Comparison of ENCODE assay signal across 19 cellular contexts in genomic region chr4:61461956-61462355, GRCh38.
A peak's percentile ranks its signal among the peaks of the same experiment; 100 is the strongest.
DNase-seq lines count a peak whose midpoint lies in the region; ATAC-seq and TF ChIP-seq lines count a peak whose summit lies in the region.
"Had no signal": no experiment of that assay in that cellular context is flagged by ENCODE, and none has a peak within 500 bp of the region (broad histone marks: within the 10 kb centered on the region; RNA-seq: fewer than 3 reads in every experiment).

No MANE protein-coding gene starts in this region.

- WGBS in aorta, 2 donors, result 50 to 54% methylated on average over 1 of the region's 1 CpG

- H3K27ac ChIP-seq in SK-N-MC, result peak overlapping the region; percentile 56; the same call in 1 of the 2 replicates
- peak overlapping the region; percentile 71 for H3K27ac ChIP-seq in foreskin keratinocyte
- no peak overlapping the region for H3K27ac ChIP-seq in aorta (ENCODE audit: low read depth in 1 of 2, low read length in 2 of 2)
- H3K27ac ChIP-seq: GM23248, KMS-11 had no signal

- no peaks in the 10 kb centered on the region for H3K9me3 Mint-ChIP-seq in Calu3 (ENCODE audit: low read depth, unreplicated experiment)

- H3K4me2 ChIP-seq in skeletal muscle satellite cell (ENCODE audit: low read length), result peak overlapping the region; percentile 53
- H3K4me2 ChIP-seq: KMS-11 had no signal

- H3K4me3 Mint-ChIP-seq in Calu3 (ENCODE audit: low read depth, unreplicated experiment), result no peak overlapping the region
- H3K4me3 Mint-ChIP-seq: B cell; CD4-positive, CD25-positive, alpha-beta regulatory T cell had no signal

- peaks cover 23% of the 10 kb centered on the region for H3K4me1 ChIP-seq in foreskin keratinocyte
- H3K4me1 ChIP-seq in skeletal muscle satellite cell (ENCODE audit: control insufficient read depth, insufficient read depth, low read length), result peaks cover 15% of the 10 kb centered on the region
- no peaks in the 10 kb centered on the region for H3K4me1 ChIP-seq in aorta (ENCODE audit: control insufficient read depth in 1 of 2, insufficient read depth in 2 of 2, low read length in 2 of 2)

- no peak overlapping the region for H3K4me3 ChIP-seq in SK-N-MC
- no peak overlapping the region for H3K4me3 ChIP-seq in skeletal muscle satellite cell (ENCODE audit: low read length)
- H3K4me3 ChIP-seq in aorta (ENCODE audit: low read length in 2 of 2), result no peak overlapping the region
- H3K4me3 ChIP-seq: GM23248 had no signal

- H3K9me3 ChIP-seq in SK-N-MC (ENCODE audit: low read depth, low read length), result no peaks in the 10 kb centered on the region
- H3K9me3 ChIP-seq in skeletal muscle satellite cell (replicated peaks; ENCODE audit: low read length), result no peaks in the 10 kb centered on the region
- H3K9me3 ChIP-seq in aorta (ENCODE audit: control insufficient read depth, low read length), result no peaks in the 10 kb centered on the region

- DNase-seq in Calu3 (no peak), SK-N-MC (ENCODE audit: low read depth, low spot score) (no peak), foreskin keratinocyte (no peak), aorta (no peak)
- no peak for DNase-seq in activated CD4-positive, alpha-beta T cell treated with anti-CD3 and anti-CD28 coated beads, Interleukin-2, amount 50 U/mL, for 4 hours
- DNase-seq: CD4-positive, CD25-positive, alpha-beta regulatory T cell; DND-41; GM23248; NCI-H1048; NCI-H1436 treated with DMSO at 0.1 percent for 48 hours; NCI-H2081 treated with DMSO at 0.1 percent for 48 hours; NCI-H510A; NCI-H774 had no signal

- no peak for TF ChIP-seq CTCF in Calu3 (IDR thresholded peaks at IDR 0.05; ENCODE audit: unreplicated experiment)
- TF ChIP-seq CTCF in foreskin keratinocyte (conservative IDR thresholded peaks at IDR 0.05), result no peak

- H3K27me3 Mint-ChIP-seq in Calu3 (ENCODE audit: unreplicated experiment), result no peaks in the 10 kb centered on the region
- H3K27me3 Mint-ChIP-seq: B cell; CD4-positive, CD25-positive, alpha-beta regulatory T cell had no signal

- BruUV-seq in Calu3 (replicated peaks; lab: Mats Ljungman, UMichigan), result no TSS peak

- ATAC-seq in foreskin keratinocyte (no peak), GM21515 (IDR thresholded peaks at IDR 0.05; ENCODE audit: unreplicated experiment) (no peak), aorta (ENCODE audit: low FRiP score) (no peak)
- ATAC-seq: HCT116, Right ventricle myocardium inferior had no signal

- H3K36me3 Mint-ChIP-seq in Calu3 (ENCODE audit: insufficient read depth, unreplicated experiment), result no peaks in the 10 kb centered on the region
- H3K36me3 Mint-ChIP-seq: CD4-positive, CD25-positive, alpha-beta regulatory T cell had no signal

- CTCF ChIA-PET in Calu3 (lab: Charles Lee), result interaction anchor here (1.2 kb wide), 1 partner anchor 33 kb away, joined by 4 read pairs; no protein-coding TSS in a partner anchor

- peak overlapping the region; percentile 76 for H3K27ac Mint-ChIP-seq in Calu3 (ENCODE audit: unreplicated experiment)
- H3K27ac Mint-ChIP-seq: B cell; CD4-positive, CD25-positive, alpha-beta regulatory T cell had no signal

- H3K9ac ChIP-seq in SK-N-MC (ENCODE audit: insufficient read length), result no peak overlapping the region
- H3K9ac ChIP-seq in skeletal muscle satellite cell (ENCODE audit: low read depth, low read length), result peak overlapping the region; percentile 17
- H3K9ac ChIP-seq: GM23248, KMS-11 had no signal

- H3K27me3 ChIP-seq in foreskin keratinocyte, result no peaks in the 10 kb centered on the region
- no peaks in the 10 kb centered on the region for H3K27me3 ChIP-seq in skeletal muscle satellite cell (ENCODE audit: control insufficient read depth, insufficient read depth, low read length)
- no peaks in the 10 kb centered on the region for H3K27me3 ChIP-seq in aorta (ENCODE audit: control insufficient read depth in 1 of 2, insufficient read depth in 2 of 2, low read length in 1 of 2)

- intact Hi-C loops in Calu3 (cut with micrococcal nuclease; ENCODE audit: unreplicated experiment), result no loop called here
- intact Hi-C loops in aorta (cut with DNase I), result no loop called here

- H3K36me3 ChIP-seq in SK-N-MC (ENCODE audit: insufficient read depth, low read length) (no peaks in the 10 kb centered on the region), skeletal muscle satellite cell (ENCODE audit: insufficient read depth, low read length) (no peaks in the 10 kb centered on the region), aorta (ENCODE audit: control insufficient read depth in 1 of 2, insufficient read depth in 2 of 2, low read length in 1 of 2) (no peaks in the 10 kb centered on the region)

- H3K4me1 Mint-ChIP-seq in Calu3 (ENCODE audit: low read depth, unreplicated experiment), result peaks cover 17% of the 10 kb centered on the region
- H3K4me1 Mint-ChIP-seq: B cell; CD4-positive, CD25-positive, alpha-beta regulatory T cell had no signal

Comparison
In these comparisons a context has a peak if more than half of its experiments do, and no peak if none do; other contexts are left out.
1. H3K27ac ChIP-seq: peak in SK-N-MC (single experiment) and foreskin keratinocyte (single experiment); none in aorta (0 of 2).